In the genomic region with DNA sequence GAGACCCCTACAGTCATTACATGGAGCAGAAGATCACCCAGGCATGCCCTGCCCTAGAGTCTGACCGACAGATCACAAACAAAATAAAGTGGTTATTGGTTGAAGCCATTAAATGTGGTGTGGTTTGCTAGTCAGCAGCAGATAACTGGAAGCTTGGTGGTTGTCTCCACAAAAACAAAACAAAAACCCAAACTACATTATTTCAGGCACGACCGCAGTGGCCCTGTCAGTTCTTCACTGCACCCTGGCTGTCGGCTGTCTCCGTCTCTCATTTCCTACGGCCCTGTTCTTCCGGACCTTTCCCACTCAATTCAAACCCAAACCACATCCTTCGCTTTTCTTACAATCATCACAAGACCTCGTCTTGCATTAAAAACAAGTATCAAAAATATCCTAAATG, we compare ENCODE assay signal across 5 cellular contexts.
"Had no signal": no experiment of that assay in that cellular context is flagged by ENCODE, and none has a peak within 500 bp of the region (broad histone marks: within the 10 kb centered on the region; RNA-seq: fewer than 3 reads in every experiment).

No MANE protein-coding gene starts in this region.

- H3K4me2 ChIP-seq: GM23338 had no signal

- H2AFZ ChIP-seq: GM23338 had no signal

- ATAC-seq: GM23338, K562 had no signal

- H3K4me3 ChIP-seq: GM23338, K562 had no signal

- DNase-seq: H9, HCEC 1CT, KG1 had no signal
